1 cellular context compared by ENCODE assay signal in genomic region chr21:29206445-29206844, GRCh38.
TF ChIP-seq lines count a peak whose summit lies in the region.

No MANE protein-coding gene starts in this region.

TF ChIP-seq in GM12878, 131 proteins besides CTCF, POLR2A, EP300 and RAD21 (continued from another document):
- TF ChIP-seq REST (IDR thresholded peaks at IDR 0.05; ENCODE audit: low read depth, low read length) (no peak), DPF2 (IDR thresholded peaks at IDR 0.05) (peak; percentile 46; the same call in 1 of the 2 replicates), MTA2 (IDR thresholded peaks at IDR 0.05; ENCODE audit: low read depth) (peak; percentile 90), MLLT1 (IDR thresholded peaks at IDR 0.05) (0 out of 2 replicates have a peak, but pooled peaks have one; percentile 28)
